1 cellular context compared by ENCODE assay signal in the genomic region with DNA sequence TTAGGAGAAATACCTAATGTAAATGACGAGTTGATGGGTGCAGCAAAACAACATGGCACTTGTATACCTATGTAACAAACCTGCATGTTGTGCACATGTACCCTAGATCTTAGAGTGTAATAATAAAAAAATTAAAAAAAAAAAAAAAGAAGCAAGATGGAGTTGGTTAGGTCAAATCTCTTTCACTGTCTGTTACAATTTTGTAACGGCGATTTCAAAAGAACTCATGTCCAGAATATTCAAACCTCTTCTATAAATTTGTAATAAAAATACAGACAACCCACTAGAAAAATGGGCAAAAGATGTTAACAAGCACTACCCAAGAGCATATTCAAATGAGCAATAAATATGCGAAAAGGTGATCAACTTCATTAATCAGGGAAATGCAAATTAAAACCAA.
A peak's percentile ranks its signal among the peaks of the same experiment; 100 is the strongest.
TF ChIP-seq lines count a peak whose summit lies in the region.

No MANE protein-coding gene starts in this region.

TF ChIP-seq in K562, 482 proteins besides CTCF, POLR2A, EP300 and RAD21 (continues in another document):
- TF ChIP-seq ZNF764 (CRISPR knock-in tag; IDR thresholded peaks at IDR 0.05; ENCODE audit: low read depth) (0 out of 2 replicates have a peak, but pooled peaks have one; percentile 49), ZNF134 (CRISPR knock-in tag; conservative IDR thresholded peaks at IDR 0.05) (peak; percentile 48; the same call in 1 of the 2 replicates), CHD2 (IDR thresholded peaks at IDR 0.05; ENCODE audit: low read depth, low read length) (no peak), NR1H2 (CRISPR knock-in tag; IDR thresholded peaks at IDR 0.05) (no peak), ZNF445 (CRISPR knock-in tag; IDR thresholded peaks at IDR 0.05; ENCODE audit: low read depth) (peak; percentile 86), TCFL5 (CRISPR knock-in tag; conservative IDR thresholded peaks at IDR 0.05) (0 out of 2 replicates have a peak, but pooled peaks have one; percentile 63), ZKSCAN3 (CRISPR knock-in tag; IDR thresholded peaks at IDR 0.05) (peak; percentile 50; the same call in 1 of the 2 replicates), EZH2 (IDR thresholded peaks at IDR 0.05; ENCODE audit: borderline replicate concordance, low read depth, low read length) (no peak), TEAD2 (tag; IDR thresholded peaks at IDR 0.05) (0 out of 2 replicates have a peak, but pooled peaks have one; percentile 50), JUND (IDR thresholded peaks at IDR 0.05; ENCODE audit: borderline replicate concordance, low read depth, low read length) (no peak), JUND (tag; IDR thresholded peaks at IDR 0.05; ENCODE audit: borderline replicate concordance, low read depth, low read length) (0 out of 3 replicates have a peak, but pooled peaks have one; percentile 55), CHD4 (IDR thresholded peaks at IDR 0.05; ENCODE audit: insufficient read depth, insufficient replicate concordance, low read depth, low read length, poor library complexity, severe bottlenecking) (no peak), ZNF644 (tag; IDR thresholded peaks at IDR 0.05; ENCODE audit: low read depth) (peak; percentile 92), PPARD (CRISPR knock-in tag; IDR thresholded peaks at IDR 0.05) (0 out of 2 replicates have a peak, but pooled peaks have one; percentile 58), OTX1 (CRISPR knock-in tag; IDR thresholded peaks at IDR 0.05) (0 out of 2 replicates have a peak, but pooled peaks have one; percentile 33), ZNF79 (CRISPR knock-in tag; IDR thresholded peaks at IDR 0.05; ENCODE audit: low read depth) (peak; percentile 87), ZFP1 (CRISPR knock-in tag; IDR thresholded peaks at IDR 0.05) (peak; percentile 79), ZNF668 (CRISPR knock-in tag; IDR thresholded peaks at IDR 0.05) (peak; percentile 96), MAZ (CRISPR knock-in tag; conservative IDR thresholded peaks at IDR 0.05 in 1 of 2, IDR thresholded peaks at IDR 0.05 in 1 of 2) (0 out of 4 replicates have a peak, but pooled peaks of 1 of the 2 experiments have one; percentile 26), ZNF707 (CRISPR knock-in tag; conservative IDR thresholded peaks at IDR 0.05) (peak; percentile 60; the same call in 1 of the 2 replicates), ZNF584 (CRISPR knock-in tag; IDR thresholded peaks at IDR 0.05; ENCODE audit: low read depth) (0 out of 2 replicates have a peak, but pooled peaks have one; percentile 42), MEF2D (tag; conservative IDR thresholded peaks at IDR 0.05; ENCODE audit: low read depth) (peak; percentile 86), ZNF174 (CRISPR knock-in tag; IDR thresholded peaks at IDR 0.05) (0 out of 2 replicates have a peak, but pooled peaks have one; percentile 61), CREM (IDR thresholded peaks at IDR 0.05; ENCODE audit: low read depth) (no peak), TAF15 (IDR thresholded peaks at IDR 0.05; ENCODE audit: low read depth, low read length) (no peak), HDAC6 (IDR thresholded peaks at IDR 0.05; ENCODE audit: low read depth, low read length) (no peak), ZNF780A (CRISPR knock-in tag; IDR thresholded peaks at IDR 0.05) (no peak), ZKSCAN8 (CRISPR knock-in tag; IDR thresholded peaks at IDR 0.05) (peak; percentile 79; the same call in 1 of the 2 replicates), KLF6 (CRISPR knock-in tag; IDR thresholded peaks at IDR 0.05; ENCODE audit: borderline replicate concordance) (peak; percentile 95), NR4A1 (CRISPR knock-in tag; IDR thresholded peaks at IDR 0.05) (no peak), NR4A1 (tag; IDR thresholded peaks at IDR 0.05) (peak; percentile 97), DIDO1 (tag; IDR thresholded peaks at IDR 0.05; ENCODE audit: low read depth) (0 out of 2 replicates have a peak, but pooled peaks have one; percentile 46), SMAD4 (CRISPR knock-in tag; conservative IDR thresholded peaks at IDR 0.05) (peak; percentile 94), DDX20 (tag; IDR thresholded peaks at IDR 0.05; ENCODE audit: low read depth) (peak; percentile 95), ZNF3 (CRISPR knock-in tag; IDR thresholded peaks at IDR 0.05) (0 out of 2 replicates have a peak, but pooled peaks have one; percentile 26)
- TF ChIP-seq, protein P1, sequence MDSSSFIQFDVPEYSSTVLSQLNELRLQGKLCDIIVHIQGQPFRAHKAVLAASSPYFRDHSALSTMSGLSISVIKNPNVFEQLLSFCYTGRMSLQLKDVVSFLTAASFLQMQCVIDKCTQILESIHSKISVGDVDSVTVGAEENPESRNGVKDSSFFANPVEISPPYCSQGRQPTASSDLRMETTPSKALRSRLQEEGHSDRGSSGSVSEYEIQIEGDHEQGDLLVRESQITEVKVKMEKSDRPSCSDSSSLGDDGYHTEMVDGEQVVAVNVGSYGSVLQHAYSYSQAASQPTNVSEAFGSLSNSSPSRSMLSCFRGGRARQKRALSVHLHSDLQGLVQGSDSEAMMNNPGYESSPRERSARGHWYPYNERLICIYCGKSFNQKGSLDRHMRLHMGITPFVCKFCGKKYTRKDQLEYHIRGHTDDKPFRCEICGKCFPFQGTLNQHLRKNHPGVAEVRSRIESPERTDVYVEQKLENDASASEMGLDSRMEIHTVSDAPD (CRISPR knock-in tag; IDR thresholded peaks at IDR 0.05), result no peak
- TF ChIP-seq, protein P2, sequence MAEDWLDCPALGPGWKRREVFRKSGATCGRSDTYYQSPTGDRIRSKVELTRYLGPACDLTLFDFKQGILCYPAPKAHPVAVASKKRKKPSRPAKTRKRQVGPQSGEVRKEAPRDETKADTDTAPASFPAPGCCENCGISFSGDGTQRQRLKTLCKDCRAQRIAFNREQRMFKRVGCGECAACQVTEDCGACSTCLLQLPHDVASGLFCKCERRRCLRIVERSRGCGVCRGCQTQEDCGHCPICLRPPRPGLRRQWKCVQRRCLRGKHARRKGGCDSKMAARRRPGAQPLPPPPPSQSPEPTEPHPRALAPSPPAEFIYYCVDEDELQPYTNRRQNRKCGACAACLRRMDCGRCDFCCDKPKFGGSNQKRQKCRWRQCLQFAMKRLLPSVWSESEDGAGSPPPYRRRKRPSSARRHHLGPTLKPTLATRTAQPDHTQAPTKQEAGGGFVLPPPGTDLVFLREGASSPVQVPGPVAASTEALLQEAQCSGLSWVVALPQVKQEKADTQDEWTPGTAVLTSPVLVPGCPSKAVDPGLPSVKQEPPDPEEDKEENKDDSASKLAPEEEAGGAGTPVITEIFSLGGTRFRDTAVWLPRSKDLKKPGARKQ (CRISPR knock-in tag; IDR thresholded peaks at IDR 0.05), result peak; percentile 50; the same call in 1 of the 2 replicates
- TF ChIP-seq, protein P3, sequence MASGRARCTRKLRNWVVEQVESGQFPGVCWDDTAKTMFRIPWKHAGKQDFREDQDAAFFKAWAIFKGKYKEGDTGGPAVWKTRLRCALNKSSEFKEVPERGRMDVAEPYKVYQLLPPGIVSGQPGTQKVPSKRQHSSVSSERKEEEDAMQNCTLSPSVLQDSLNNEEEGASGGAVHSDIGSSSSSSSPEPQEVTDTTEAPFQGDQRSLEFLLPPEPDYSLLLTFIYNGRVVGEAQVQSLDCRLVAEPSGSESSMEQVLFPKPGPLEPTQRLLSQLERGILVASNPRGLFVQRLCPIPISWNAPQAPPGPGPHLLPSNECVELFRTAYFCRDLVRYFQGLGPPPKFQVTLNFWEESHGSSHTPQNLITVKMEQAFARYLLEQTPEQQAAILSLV (tag; IDR thresholded peaks at IDR 0.05), result peak; percentile 93
- TF ChIP-seq, protein P4, sequence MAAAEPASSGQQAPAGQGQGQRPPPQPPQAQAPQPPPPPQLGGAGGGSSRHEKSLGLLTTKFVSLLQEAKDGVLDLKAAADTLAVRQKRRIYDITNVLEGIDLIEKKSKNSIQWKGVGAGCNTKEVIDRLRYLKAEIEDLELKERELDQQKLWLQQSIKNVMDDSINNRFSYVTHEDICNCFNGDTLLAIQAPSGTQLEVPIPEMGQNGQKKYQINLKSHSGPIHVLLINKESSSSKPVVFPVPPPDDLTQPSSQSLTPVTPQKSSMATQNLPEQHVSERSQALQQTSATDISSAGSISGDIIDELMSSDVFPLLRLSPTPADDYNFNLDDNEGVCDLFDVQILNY (CRISPR knock-in tag; IDR thresholded peaks at IDR 0.05), result no peak
- TF ChIP-seq, protein P5, sequence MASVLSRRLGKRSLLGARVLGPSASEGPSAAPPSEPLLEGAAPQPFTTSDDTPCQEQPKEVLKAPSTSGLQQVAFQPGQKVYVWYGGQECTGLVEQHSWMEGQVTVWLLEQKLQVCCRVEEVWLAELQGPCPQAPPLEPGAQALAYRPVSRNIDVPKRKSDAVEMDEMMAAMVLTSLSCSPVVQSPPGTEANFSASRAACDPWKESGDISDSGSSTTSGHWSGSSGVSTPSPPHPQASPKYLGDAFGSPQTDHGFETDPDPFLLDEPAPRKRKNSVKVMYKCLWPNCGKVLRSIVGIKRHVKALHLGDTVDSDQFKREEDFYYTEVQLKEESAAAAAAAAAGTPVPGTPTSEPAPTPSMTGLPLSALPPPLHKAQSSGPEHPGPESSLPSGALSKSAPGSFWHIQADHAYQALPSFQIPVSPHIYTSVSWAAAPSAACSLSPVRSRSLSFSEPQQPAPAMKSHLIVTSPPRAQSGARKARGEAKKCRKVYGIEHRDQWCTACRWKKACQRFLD (CRISPR knock-in tag; IDR thresholded peaks at IDR 0.05), result peak; percentile 89
- TF ChIP-seq, protein P6, sequence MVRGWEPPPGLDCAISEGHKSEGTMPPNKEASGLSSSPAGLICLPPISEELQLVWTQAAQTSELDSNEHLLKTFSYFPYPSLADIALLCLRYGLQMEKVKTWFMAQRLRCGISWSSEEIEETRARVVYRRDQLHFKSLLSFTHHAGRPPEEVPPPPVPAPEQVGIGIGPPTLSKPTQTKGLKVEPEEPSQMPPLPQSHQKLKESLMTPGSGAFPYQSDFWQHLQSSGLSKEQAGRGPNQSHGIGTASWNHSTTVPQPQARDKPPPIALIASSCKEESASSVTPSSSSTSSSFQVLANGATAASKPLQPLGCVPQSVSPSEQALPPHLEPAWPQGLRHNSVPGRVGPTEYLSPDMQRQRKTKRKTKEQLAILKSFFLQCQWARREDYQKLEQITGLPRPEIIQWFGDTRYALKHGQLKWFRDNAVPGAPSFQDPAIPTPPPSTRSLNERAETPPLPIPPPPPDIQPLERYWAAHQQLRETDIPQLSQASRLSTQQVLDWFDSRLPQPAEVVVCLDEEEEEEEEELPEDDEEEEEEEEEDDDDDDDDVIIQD (CRISPR knock-in tag; IDR thresholded peaks at IDR 0.05), result peak; percentile 85; the same call in 1 of the 2 replicates
- TF ChIP-seq, protein P7, sequence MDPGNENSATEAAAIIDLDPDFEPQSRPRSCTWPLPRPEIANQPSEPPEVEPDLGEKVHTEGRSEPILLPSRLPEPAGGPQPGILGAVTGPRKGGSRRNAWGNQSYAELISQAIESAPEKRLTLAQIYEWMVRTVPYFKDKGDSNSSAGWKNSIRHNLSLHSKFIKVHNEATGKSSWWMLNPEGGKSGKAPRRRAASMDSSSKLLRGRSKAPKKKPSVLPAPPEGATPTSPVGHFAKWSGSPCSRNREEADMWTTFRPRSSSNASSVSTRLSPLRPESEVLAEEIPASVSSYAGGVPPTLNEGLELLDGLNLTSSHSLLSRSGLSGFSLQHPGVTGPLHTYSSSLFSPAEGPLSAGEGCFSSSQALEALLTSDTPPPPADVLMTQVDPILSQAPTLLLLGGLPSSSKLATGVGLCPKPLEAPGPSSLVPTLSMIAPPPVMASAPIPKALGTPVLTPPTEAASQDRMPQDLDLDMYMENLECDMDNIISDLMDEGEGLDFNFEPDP (CRISPR knock-in tag; IDR thresholded peaks at IDR 0.05), result peak; percentile 82; the same call in 1 of the 2 replicates
- TF ChIP-seq, protein P8, sequence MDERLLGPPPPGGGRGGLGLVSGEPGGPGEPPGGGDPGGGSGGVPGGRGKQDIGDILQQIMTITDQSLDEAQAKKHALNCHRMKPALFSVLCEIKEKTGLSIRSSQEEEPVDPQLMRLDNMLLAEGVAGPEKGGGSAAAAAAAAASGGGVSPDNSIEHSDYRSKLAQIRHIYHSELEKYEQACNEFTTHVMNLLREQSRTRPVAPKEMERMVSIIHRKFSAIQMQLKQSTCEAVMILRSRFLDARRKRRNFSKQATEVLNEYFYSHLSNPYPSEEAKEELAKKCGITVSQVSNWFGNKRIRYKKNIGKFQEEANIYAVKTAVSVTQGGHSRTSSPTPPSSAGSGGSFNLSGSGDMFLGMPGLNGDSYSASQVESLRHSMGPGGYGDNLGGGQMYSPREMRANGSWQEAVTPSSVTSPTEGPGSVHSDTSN (CRISPR knock-in tag; IDR thresholded peaks at IDR 0.05; ENCODE audit: low read depth), result no peak
- TF ChIP-seq, protein P8 (tag; conservative IDR thresholded peaks at IDR 0.05; ENCODE audit: low read depth), result peak; percentile 47; the same call in 1 of the 2 replicates
- TF ChIP-seq, protein P9, sequence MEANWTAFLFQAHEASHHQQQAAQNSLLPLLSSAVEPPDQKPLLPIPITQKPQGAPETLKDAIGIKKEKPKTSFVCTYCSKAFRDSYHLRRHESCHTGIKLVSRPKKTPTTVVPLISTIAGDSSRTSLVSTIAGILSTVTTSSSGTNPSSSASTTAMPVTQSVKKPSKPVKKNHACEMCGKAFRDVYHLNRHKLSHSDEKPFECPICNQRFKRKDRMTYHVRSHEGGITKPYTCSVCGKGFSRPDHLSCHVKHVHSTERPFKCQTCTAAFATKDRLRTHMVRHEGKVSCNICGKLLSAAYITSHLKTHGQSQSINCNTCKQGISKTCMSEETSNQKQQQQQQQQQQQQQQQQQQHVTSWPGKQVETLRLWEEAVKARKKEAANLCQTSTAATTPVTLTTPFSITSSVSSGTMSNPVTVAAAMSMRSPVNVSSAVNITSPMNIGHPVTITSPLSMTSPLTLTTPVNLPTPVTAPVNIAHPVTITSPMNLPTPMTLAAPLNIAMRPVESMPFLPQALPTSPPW (CRISPR knock-in tag; IDR thresholded peaks at IDR 0.05), result peak; percentile 35
- TF ChIP-seq, protein P10, sequence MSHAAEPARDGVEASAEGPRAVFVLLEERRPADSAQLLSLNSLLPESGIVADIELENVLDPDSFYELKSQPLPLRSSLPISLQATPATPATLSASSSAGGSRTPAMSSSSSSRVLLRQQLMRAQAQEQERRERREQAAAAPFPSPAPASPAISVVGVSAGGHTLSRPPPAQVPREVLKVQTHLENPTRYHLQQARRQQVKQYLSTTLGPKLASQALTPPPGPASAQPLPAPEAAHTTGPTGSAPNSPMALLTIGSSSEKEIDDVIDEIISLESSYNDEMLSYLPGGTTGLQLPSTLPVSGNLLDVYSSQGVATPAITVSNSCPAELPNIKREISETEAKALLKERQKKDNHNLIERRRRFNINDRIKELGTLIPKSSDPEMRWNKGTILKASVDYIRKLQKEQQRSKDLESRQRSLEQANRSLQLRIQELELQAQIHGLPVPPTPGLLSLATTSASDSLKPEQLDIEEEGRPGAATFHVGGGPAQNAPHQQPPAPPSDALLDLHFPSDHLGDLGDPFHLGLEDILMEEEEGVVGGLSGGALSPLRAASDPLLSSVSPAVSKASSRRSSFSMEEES (CRISPR knock-in tag; IDR thresholded peaks at IDR 0.05), result peak; percentile 32; the same call in 1 of the 2 replicates
